ENCODE assay signal across 8 cellular contexts in genomic region chr18:79246309-79247108, GRCh38.
DNase-seq lines count a peak whose midpoint lies in the region; ATAC-seq and TF ChIP-seq lines count a peak whose summit lies in the region.

No MANE protein-coding gene starts in this region.

- 21% methylated on average over 31 of the region's 31 CpGs for WGBS in right cardiac atrium

- no peaks in the 10 kb centered on the region for H3K27me3 ChIP-seq in right cardiac atrium (ENCODE audit: control insufficient read depth, insufficient read depth)

- no peaks in the 10 kb centered on the region for H3K4me1 ChIP-seq in right cardiac atrium (ENCODE audit: control insufficient read depth, insufficient read depth, low read length)

- intact Hi-C loops in right cardiac atrium (cut with DNase I) = no loop called here

- H3K9me3 Mint-ChIP-seq in T-helper 2 cell treated with Interferon-gamma antibody and Interleukin-4, amounts not matched to agents 5 μg/mL and 100 μg/mL, for 36 hours = no peaks in the 10 kb centered on the region

- ATAC-seq in HG02588 (IDR thresholded peaks at IDR 0.05; ENCODE audit: unreplicated experiment) (peak; percentile 99), right cardiac atrium (peak; percentile 98 to 99)

- DNase-seq in NCI-H1048 (lab: John Stamatoyannopoulos, UW) (peak; percentile 51), amniotic stem cell (lab: John Stamatoyannopoulos, UW) (peak; percentile 14), right cardiac atrium (peak; percentile 65 to 86 (median 83)), skeletal muscle cell (ENCODE audit: low read depth) (peak; percentile 21), DMS79 (lab: John Stamatoyannopoulos, UW) (no peak)
- peak; percentile 69 for DNase-seq in T-helper 2 cell treated with Interferon-gamma antibody and Interleukin-4, amounts not matched to agents 5 μg/mL and 100 μg/mL, for 36 hours (ENCODE audit: low spot score)

- no peak overlapping the region for H3K27ac ChIP-seq in right cardiac atrium (ENCODE audit: low read length)

- H3K4me1 Mint-ChIP-seq in T-helper 2 cell treated with Interferon-gamma antibody and Interleukin-4, amounts not matched to agents 5 μg/mL and 100 μg/mL, for 36 hours (ENCODE audit: low read depth) = peaks cover 5% of the 10 kb centered on the region

- H3K27me3 Mint-ChIP-seq in T-helper 2 cell treated with Interferon-gamma antibody and Interleukin-4, amounts not matched to agents 5 μg/mL and 100 μg/mL, for 36 hours (ENCODE audit: low read depth) = no peaks in the 10 kb centered on the region

- H3K9me3 ChIP-seq in right cardiac atrium (ENCODE audit: control insufficient read depth, low read length) = no peaks in the 10 kb centered on the region

- H3K27ac Mint-ChIP-seq in T-helper 2 cell treated with Interferon-gamma antibody and Interleukin-4, amounts not matched to agents 5 μg/mL and 100 μg/mL, for 36 hours = peak overlapping the region; percentile 65

- H3K4me3 ChIP-seq in right cardiac atrium (ENCODE audit: low read length) (no peak overlapping the region), skeletal muscle cell (ENCODE audit: low read depth, low read length) (no peak overlapping the region)

- peak overlapping the region; percentile 55 for H3K4me3 Mint-ChIP-seq in T-helper 2 cell treated with Interferon-gamma antibody and Interleukin-4, amounts not matched to agents 5 μg/mL and 100 μg/mL, for 36 hours

- H3K36me3 Mint-ChIP-seq in T-helper 2 cell treated with Interferon-gamma antibody and Interleukin-4, amounts not matched to agents 5 μg/mL and 100 μg/mL, for 36 hours (ENCODE audit: low read depth) = no peaks in the 10 kb centered on the region

- peak; percentile 99 for TF ChIP-seq CTCF in GM12874 (IDR thresholded peaks at IDR 0.05; ENCODE audit: insufficient read depth, low read depth, low read length)
